In the genomic region with DNA sequence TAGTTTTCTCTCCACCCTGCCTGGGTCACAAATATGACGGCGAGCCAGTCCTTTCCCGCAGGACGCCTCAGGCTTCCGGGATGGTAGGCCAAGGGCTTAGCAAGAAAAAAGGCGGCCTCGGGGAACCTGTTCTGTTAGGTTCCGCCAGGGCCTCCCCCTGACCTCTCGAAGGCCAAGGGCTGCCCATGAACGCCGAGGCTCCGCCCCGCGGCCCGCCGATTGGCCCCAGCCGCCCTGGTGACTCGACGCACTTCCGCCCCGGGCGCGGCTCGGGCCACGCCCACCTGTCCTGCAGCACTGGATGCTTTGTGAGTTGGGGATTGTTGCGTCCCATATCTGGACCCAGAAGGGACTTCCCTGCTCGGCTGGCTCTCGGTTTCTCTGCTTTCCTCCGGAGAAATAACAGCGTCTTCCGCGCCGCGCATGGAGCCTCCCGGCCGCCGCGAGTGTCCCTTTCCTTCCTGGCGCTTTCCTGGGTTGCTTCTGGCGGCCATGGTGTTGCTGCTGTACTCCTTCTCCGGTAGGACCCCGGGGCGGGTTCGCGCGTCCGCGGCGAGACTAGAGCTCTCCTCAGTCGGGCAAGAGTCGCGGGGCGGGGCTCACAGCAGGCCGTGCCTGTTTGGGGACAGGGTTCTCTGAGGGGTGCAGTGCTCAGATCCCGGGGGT, we compare ENCODE assay signal across 8 cellular contexts. TPM values are rescaled to one million over a fixed set of nuclear protein-coding genes. Genes with fewer than 3 reads are reported as not detected.
DNase-seq lines count a peak whose midpoint lies in the region; ATAC-seq and TF ChIP-seq lines count a peak whose summit lies in the region.

CD46 (plus strand) TSS at position 265 of the 666 bp plus-strand sequence; CDS start at position 424, 159 bp downstream.

- peak within 1 kb of the TSS; percentile 69 to 91 (median 76) for H3K4me3 ChIP-seq in right lobe of liver

- WGBS in right lobe of liver (ENCODE audit: insufficient coverage, low coverage, low lambda C conversion rate, missing lambda C conversion rate), result 0% methylated on average over 13 of the region's 55 CpGs

- H3K4me1 ChIP-seq in right lobe of liver, result peaks cover 0 to 44% (median 15%) of the 10 kb centered on the region in 4 donors

- peaks cover 53% of the 10 kb centered on the region for H3K4me1 Mint-ChIP-seq in CD14-positive monocyte

- TF ChIP-seq CTCF in CD14-positive monocyte (IDR thresholded peaks at IDR 0.05), result no peak
- no peak for TF ChIP-seq CTCF in right lobe of liver (IDR thresholded peaks at IDR 0.05)

- peak within 1 kb of the TSS; percentile 100 for H3K4me3 Mint-ChIP-seq in CD14-positive monocyte

- peaks cover 5 to 8% of the 10 kb centered on the region in 2 donors for H3K36me3 Mint-ChIP-seq in CD14-positive monocyte

- no peaks in the 10 kb centered on the region for H3K27me3 ChIP-seq in right lobe of liver

- intact Hi-C loops in CD14-positive monocyte (cut with micrococcal nuclease) (loop anchor here in 1 of 2 donors (5.0 kb wide), 1 partner anchor 115 kb away; no protein-coding TSS in a partner anchor), right lobe of liver (cut with DNase I) (no loop called here)

- H3K27me3 Mint-ChIP-seq in CD14-positive monocyte (ENCODE audit: low read depth in 3 of 3), result peaks cover 0 to 1% (median 0%) of the 10 kb centered on the region in 3 donors

- peak within 1 kb of the TSS; percentile 97 to 100 (median 99) for H3K27ac Mint-ChIP-seq in CD14-positive monocyte

- H3K9me3 ChIP-seq in right lobe of liver, result no peaks in the 10 kb centered on the region

- peak; percentile 94 for TF ChIP-seq POLR2A in right lobe of liver (IDR thresholded peaks at IDR 0.05)

- H3K9me3 Mint-ChIP-seq in CD14-positive monocyte, result peaks cover 0 to 3% (median 0%) of the 10 kb centered on the region in 7 donors

- peak; percentile 94 for DNase-seq in CD14-positive monocyte (ENCODE audit: low spot score)
- DNase-seq in NCI-H82 (lab: John Stamatoyannopoulos, UW), result peak; percentile 99
- peak; percentile 95 to 97 for DNase-seq in activated CD4-positive, alpha-beta T cell treated with anti-CD3 and anti-CD28 coated beads, Interleukin-2, amount 50 U/mL, for 48 hours
- peak; percentile 72 to 92 for DNase-seq in dermis microvascular lymphatic vessel endothelial cell (ENCODE audit: low read depth in 2 of 2)
- DNase-seq in right lobe of liver, result peak; percentile 98 to 99 (median 98)
- peak; percentile 92 for DNase-seq in stimulated activated CD4-positive, alpha-beta T cell treated with anti-CD3 and anti-CD28 coated beads, Interleukin-4, amount 100 ng/mL, for 4 hours

- no peaks in the 10 kb centered on the region for H3K36me3 ChIP-seq in right lobe of liver

- ATAC-seq in GM19397 (IDR thresholded peaks at IDR 0.05; ENCODE audit: unreplicated experiment) (peak; percentile 95), HG03571 (IDR thresholded peaks at IDR 0.05; ENCODE audit: unreplicated experiment) (peak; percentile 96), right lobe of liver (peak; percentile 91 to 97 (median 92))

- peak within 1 kb of the TSS; percentile 84 to 96 (median 87) for H3K27ac ChIP-seq in right lobe of liver

RNA-seq across cellular contexts. Expression of gene CD46, which starts in this region (rescaled TPM):
- polyA plus RNA-seq in CD14-positive monocyte, result 100 to 1,000 TPM; 210 to 259 TPM
- total RNA-seq in dermis microvascular lymphatic vessel endothelial cell (99.8 and 101 TPM in 2 replicates), right lobe of liver (100 to 1,000 TPM in 5 of 6 experiments, 10 to 100 TPM in 1; 99.3 to 133 (median 114) TPM)

Comparison
In these comparisons a context has a peak if more than half of its experiments do, and no peak if none do; other contexts are left out.
1. Peak in every context shown above with its lines: DNase-seq, ATAC-seq, H3K4me3 ChIP-seq and H3K27ac ChIP-seq.